In the genomic region with DNA sequence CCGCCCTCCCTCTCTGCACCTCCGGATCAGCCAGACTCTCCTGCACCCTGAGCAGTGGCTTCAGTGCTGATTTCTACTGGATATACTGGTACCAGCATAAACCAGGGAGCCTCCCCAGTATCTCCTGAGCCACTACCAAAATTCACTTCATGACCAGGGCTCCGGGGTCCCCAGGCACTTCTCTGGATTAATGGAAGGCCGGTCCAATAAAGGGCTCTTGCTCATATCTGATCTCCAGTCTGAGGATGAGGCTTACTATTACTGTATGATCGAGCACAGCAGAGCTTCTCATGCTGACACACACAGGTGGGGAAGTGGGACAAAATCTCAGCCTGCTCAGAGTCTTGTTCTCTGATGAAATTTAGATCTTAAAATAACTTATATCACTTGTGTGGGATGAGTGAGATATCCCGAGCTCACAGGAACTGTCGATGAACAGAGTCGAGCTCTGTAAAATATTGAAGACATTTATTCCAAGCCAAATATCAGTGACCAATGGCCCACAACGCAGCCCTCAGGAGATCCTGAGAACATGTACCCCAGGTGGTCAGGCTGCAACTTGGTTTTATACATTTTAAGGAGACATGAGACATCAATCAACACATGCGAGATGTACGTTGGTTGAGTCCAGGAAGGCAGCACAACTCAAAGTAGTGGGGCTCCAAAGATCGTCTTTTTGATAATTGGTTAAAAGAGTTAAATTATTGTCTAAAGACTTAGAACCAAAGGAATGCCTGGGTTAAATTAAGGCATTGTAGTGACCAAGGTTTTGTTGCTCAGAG, we compare ENCODE assay signal across 1 cellular context.
TF ChIP-seq lines count a peak whose summit lies in the region.

No MANE protein-coding gene starts in this region.

TF ChIP-seq in HepG2, 621 proteins besides CTCF, POLR2A, EP300 and RAD21 (continued from another document):
- TF ChIP-seq, protein P1, sequence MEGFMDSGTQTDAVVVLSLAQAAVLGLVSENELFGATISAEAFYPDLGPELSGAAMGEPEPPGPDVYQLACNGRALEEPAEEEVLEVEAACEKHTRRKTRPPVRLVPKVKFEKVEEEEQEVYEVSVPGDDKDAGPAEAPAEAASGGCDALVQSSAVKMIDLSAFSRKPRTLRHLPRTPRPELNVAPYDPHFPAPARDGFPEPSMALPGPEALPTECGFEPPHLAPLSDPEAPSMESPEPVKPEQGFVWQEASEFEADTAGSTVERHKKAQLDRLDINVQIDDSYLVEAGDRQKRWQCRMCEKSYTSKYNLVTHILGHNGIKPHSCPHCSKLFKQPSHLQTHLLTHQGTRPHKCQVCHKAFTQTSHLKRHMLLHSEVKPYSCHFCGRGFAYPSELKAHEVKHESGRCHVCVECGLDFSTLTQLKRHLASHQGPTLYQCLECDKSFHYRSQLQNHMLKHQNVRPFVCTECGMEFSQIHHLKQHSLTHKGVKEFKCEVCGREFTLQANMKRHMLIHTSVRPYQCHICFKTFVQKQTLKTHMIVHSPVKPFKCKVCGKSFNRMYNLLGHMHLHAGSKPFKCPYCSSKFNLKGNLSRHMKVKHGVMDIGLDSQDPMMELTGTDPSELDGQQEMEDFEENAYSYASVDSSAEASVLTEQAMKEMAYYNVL (CRISPR knock-in tag; IDR thresholded peaks at IDR 0.05; ENCODE audit: borderline replicate concordance), result no peak
- TF ChIP-seq NCOR1 (IDR thresholded peaks at IDR 0.05; ENCODE audit: borderline replicate concordance, low read length) (no peak), DMAP1 (CRISPR knock-in tag; IDR thresholded peaks at IDR 0.05) (no peak), ZNF674 (CRISPR knock-in tag; IDR thresholded peaks at IDR 0.05; ENCODE audit: low read depth) (no peak), PCBP1 (IDR thresholded peaks at IDR 0.05; ENCODE audit: borderline replicate concordance, low read depth, low read length) (no peak), SNRNP70 (IDR thresholded peaks at IDR 0.05; ENCODE audit: low read depth, low read length) (no peak), ZNF629 (CRISPR knock-in tag; conservative IDR thresholded peaks at IDR 0.05) (no peak), ZNF547 (CRISPR knock-in tag; IDR thresholded peaks at IDR 0.05) (no peak), HOXA7 (CRISPR knock-in tag; IDR thresholded peaks at IDR 0.05) (no peak)
- TF ChIP-seq, protein P2, sequence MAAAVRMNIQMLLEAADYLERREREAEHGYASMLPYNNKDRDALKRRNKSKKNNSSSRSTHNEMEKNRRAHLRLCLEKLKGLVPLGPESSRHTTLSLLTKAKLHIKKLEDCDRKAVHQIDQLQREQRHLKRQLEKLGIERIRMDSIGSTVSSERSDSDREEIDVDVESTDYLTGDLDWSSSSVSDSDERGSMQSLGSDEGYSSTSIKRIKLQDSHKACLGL (CRISPR knock-in tag; IDR thresholded peaks at IDR 0.05), result no peak
- TF ChIP-seq, protein P3, sequence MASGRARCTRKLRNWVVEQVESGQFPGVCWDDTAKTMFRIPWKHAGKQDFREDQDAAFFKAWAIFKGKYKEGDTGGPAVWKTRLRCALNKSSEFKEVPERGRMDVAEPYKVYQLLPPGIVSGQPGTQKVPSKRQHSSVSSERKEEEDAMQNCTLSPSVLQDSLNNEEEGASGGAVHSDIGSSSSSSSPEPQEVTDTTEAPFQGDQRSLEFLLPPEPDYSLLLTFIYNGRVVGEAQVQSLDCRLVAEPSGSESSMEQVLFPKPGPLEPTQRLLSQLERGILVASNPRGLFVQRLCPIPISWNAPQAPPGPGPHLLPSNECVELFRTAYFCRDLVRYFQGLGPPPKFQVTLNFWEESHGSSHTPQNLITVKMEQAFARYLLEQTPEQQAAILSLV (CRISPR knock-in tag; IDR thresholded peaks at IDR 0.05; ENCODE audit: borderline replicate concordance), result no peak
- TF ChIP-seq, protein P4, sequence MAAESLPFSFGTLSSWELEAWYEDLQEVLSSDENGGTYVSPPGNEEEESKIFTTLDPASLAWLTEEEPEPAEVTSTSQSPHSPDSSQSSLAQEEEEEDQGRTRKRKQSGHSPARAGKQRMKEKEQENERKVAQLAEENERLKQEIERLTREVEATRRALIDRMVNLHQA (CRISPR knock-in tag; IDR thresholded peaks at IDR 0.05), result no peak
